Comparison of ENCODE assay signal across 27 cellular contexts in genomic region chr5:3047212-3047774, GRCh38.
"Had no signal": no experiment of that assay in that cellular context is flagged by ENCODE, and none has a peak within 500 bp of the region (broad histone marks: within the 10 kb centered on the region; RNA-seq: fewer than 3 reads in every experiment).

No MANE protein-coding gene starts in this region.

- H3K27me3 Mint-ChIP-seq: naive B cell, type B pancreatic cell had no signal

- H3K4me1 ChIP-seq: heart left ventricle, left lung, pancreas, prostate gland, tibial nerve, vagina had no signal

- H3K27me3 ChIP-seq: left lung, pancreas, tibial nerve, vagina had no signal

- H3K36me3 Mint-ChIP-seq: immature natural killer cell, mesothelial cell of epicardium, naive B cell, natural killer cell, type B pancreatic cell had no signal

- H3K27ac ChIP-seq: heart left ventricle, left lung, pancreas, prostate gland, skin epidermis, tibial nerve, vagina had no signal

- H3K9me3 Mint-ChIP-seq: nephron progenitor cell, type B pancreatic cell had no signal

- DNase-seq: heart left ventricle; hypothalamus; immature natural killer cell; kidney; left colon; left lung; mesendoderm; naive B cell; natural killer cell; nephron progenitor cell; nucleus accumbens; retina; right cardiac atrium; stimulated activated CD4-positive, alpha-beta T cell treated with anti-CD3 and anti-CD28 coated beads, Interleukin-12 subunit alpha, Interleukin-12 subunit beta, amount 100 ng/mL, for 4 hours; stimulated activated CD4-positive, alpha-beta T cell treated with anti-CD3 and anti-CD28 coated beads, Interleukin-15, amount 100 ng/mL, for 24 hours; stimulated activated CD4-positive, alpha-beta T cell treated with anti-CD3 and anti-CD28 coated beads, Interleukin-2, amount 100 ng/mL, for 24 hours; stimulated activated CD4-positive, alpha-beta T cell treated with anti-CD3 and anti-CD28 coated beads, Interleukin-4, amount 100 ng/mL, for 1 hour; stimulated activated naive CD4-positive, alpha-beta T cell had no signal

- H3K4me3 ChIP-seq: heart left ventricle, left lung, lung, pancreas, prostate gland, skin epidermis, tibial nerve, vagina had no signal

- H3K9me3 ChIP-seq: heart left ventricle, pancreas, prostate gland, vagina had no signal

- H3K27ac Mint-ChIP-seq: immature natural killer cell, mesothelial cell of epicardium, naive B cell, natural killer cell, nephron progenitor cell, type B pancreatic cell had no signal

- H3K4me3 Mint-ChIP-seq: immature natural killer cell, mesothelial cell of epicardium, naive B cell, natural killer cell, nephron progenitor cell, type B pancreatic cell had no signal

- H3K4me1 Mint-ChIP-seq: immature natural killer cell, naive B cell, natural killer cell had no signal

- ATAC-seq: heart left ventricle, left colon, left lung, natural killer cell, pancreas, right cardiac atrium, sciatic nerve had no signal

- H3K36me3 ChIP-seq: heart left ventricle, left lung, pancreas, prostate gland, tibial nerve, vagina had no signal
